ENCODE assay signal across 11 cellular contexts in genomic region chr12:44848771-44849085, GRCh38. TPM values are rescaled to one million over a fixed set of nuclear protein-coding genes. Genes with fewer than 3 reads are reported as not detected.
DNase-seq lines count a peak whose midpoint lies in the region; ATAC-seq and TF ChIP-seq lines count a peak whose summit lies in the region.
"Had no signal": no experiment of that assay in that cellular context is flagged by ENCODE, and none has a peak within 500 bp of the region (broad histone marks: within the 10 kb centered on the region; RNA-seq: fewer than 3 reads in every experiment).

No MANE protein-coding gene starts in this region.

- H3K4me2 ChIP-seq in mammary epithelial cell (ENCODE audit: insufficient read depth, low read depth, low read length), result no peak overlapping the region

- H3K9ac ChIP-seq in mammary epithelial cell (ENCODE audit: insufficient read depth, low read length), result no peak overlapping the region

- H3K27ac Mint-ChIP-seq in activated naive CD4-positive, alpha-beta T cell treated with anti-CD3 and anti-CD28 coated beads, Interleukin-2, amount 10 ng/mL, durations not matched to agents 7 days and 5 days, result peak overlapping the region; percentile 93
- H3K27ac Mint-ChIP-seq in IgD-negative memory B cell, result peak overlapping the region; percentile 91 to 98 (median 96)
- peak overlapping the region; percentile 89 to 98 for H3K27ac Mint-ChIP-seq in stimulated activated naive CD8-positive, alpha-beta T cell treated with anti-CD3 and anti-CD28 coated beads, Interleukin-15, amount 100 ng/mL, for 72 hours

- no peaks in the 10 kb centered on the region for H3K27me3 Mint-ChIP-seq in activated naive CD4-positive, alpha-beta T cell treated with anti-CD3 and anti-CD28 coated beads, Interleukin-2, amount 10 ng/mL, durations not matched to agents 7 days and 5 days
- H3K27me3 Mint-ChIP-seq in IgD-negative memory B cell, result no peaks in the 10 kb centered on the region
- H3K27me3 Mint-ChIP-seq in stimulated activated naive CD8-positive, alpha-beta T cell treated with anti-CD3 and anti-CD28 coated beads, Interleukin-15, amount 100 ng/mL, for 72 hours, result no peaks in the 10 kb centered on the region

- H3K36me3 ChIP-seq in mammary epithelial cell (ENCODE audit: insufficient read depth, low read length), result no peaks in the 10 kb centered on the region

- H3K4me1 ChIP-seq in mammary epithelial cell (ENCODE audit: insufficient read depth, low read length), result no peaks in the 10 kb centered on the region

- peak overlapping the region; percentile 21 for H3K4me3 Mint-ChIP-seq in activated naive CD4-positive, alpha-beta T cell treated with anti-CD3 and anti-CD28 coated beads, Interleukin-2, amount 10 ng/mL, durations not matched to agents 7 days and 5 days
- peak overlapping the region in 3 of 4 donors; percentile 82 to 90 (median 83) for H3K4me3 Mint-ChIP-seq in IgD-negative memory B cell
- peak overlapping the region; percentile 63 to 71 for H3K4me3 Mint-ChIP-seq in stimulated activated naive CD8-positive, alpha-beta T cell treated with anti-CD3 and anti-CD28 coated beads, Interleukin-15, amount 100 ng/mL, for 72 hours

- H2AFZ ChIP-seq in mammary epithelial cell (ENCODE audit: low read depth, low read length), result no peak overlapping the region

- in situ Hi-C loops in mammary epithelial cell (cut with MboI; ENCODE audit: low sequenced_read_pairs in 2 of 2), result no loop called here

- peaks cover 15% of the 10 kb centered on the region for H3K36me3 Mint-ChIP-seq in activated naive CD4-positive, alpha-beta T cell treated with anti-CD3 and anti-CD28 coated beads, Interleukin-2, amount 10 ng/mL, durations not matched to agents 7 days and 5 days
- no peaks in the 10 kb centered on the region for H3K36me3 Mint-ChIP-seq in IgD-negative memory B cell

- dilution Hi-C loops in mammary epithelial cell (cut with HindIII; ENCODE audit: low sequenced_read_pairs), result no loop called here

- ATAC-seq in HG02571 (IDR thresholded peaks at IDR 0.05; ENCODE audit: unreplicated experiment), result peak; percentile 37
- peak; percentile 72 for ATAC-seq in stimulated activated naive CD8-positive, alpha-beta T cell treated with anti-CD3 and anti-CD28 coated beads, Interleukin-15, amount 100 ng/mL, for 72 hours
- no peak for ATAC-seq in left cardiac atrium

- H4K20me1 ChIP-seq in mammary epithelial cell (ENCODE audit: insufficient read depth, low read length), result no peaks in the 10 kb centered on the region

- TF ChIP-seq CTCF in mammary epithelial cell (conservative IDR thresholded peaks at IDR 0.05 in 1 of 2, IDR thresholded peaks at IDR 0.05 in 1 of 2; ENCODE audit: extremely low read depth in 1 of 2, insufficient read depth in 1 of 2, low read depth in 1 of 2, low read length in 2 of 2), result no peak

- no peak overlapping the region for H3K4me3 ChIP-seq in mammary epithelial cell (replicated peaks in 1 of 3; ENCODE audit: insufficient read depth in 1 of 3, low read depth in 2 of 3, low read length in 3 of 3)
- H3K4me3 ChIP-seq: coronary artery had no signal

- H3K27me3 ChIP-seq in mammary epithelial cell (ENCODE audit: insufficient read depth, low read length), result no peaks in the 10 kb centered on the region

- CTCF ChIA-PET in activated naive CD4-positive, alpha-beta T cell treated with anti-CD3 and anti-CD28 coated beads, Interleukin-2, amount 10 ng/mL, durations not matched to agents 7 days and 5 days (lab: Charles Lee), result interaction anchor here (1.1 to 3.8 kb wide), 5 partner anchors 12 to 26 kb away, joined by 4 to 18 read pairs (median 6); no protein-coding TSS in a partner anchor
- CTCF ChIA-PET in mammary epithelial cell (lab: Charles Lee; ENCODE audit: low non-redundant PET), result no interaction called here

- no peaks in the 10 kb centered on the region for H3K9me3 Mint-ChIP-seq in activated naive CD4-positive, alpha-beta T cell treated with anti-CD3 and anti-CD28 coated beads, Interleukin-2, amount 10 ng/mL, durations not matched to agents 7 days and 5 days
- H3K9me3 Mint-ChIP-seq in IgD-negative memory B cell, result no peaks in the 10 kb centered on the region
- H3K9me3 Mint-ChIP-seq in stimulated activated naive CD8-positive, alpha-beta T cell treated with anti-CD3 and anti-CD28 coated beads, Interleukin-15, amount 100 ng/mL, for 72 hours, result no peaks in the 10 kb centered on the region

- no peak overlapping the region for H3K27ac ChIP-seq in mammary epithelial cell (ENCODE audit: insufficient read depth, low read depth, low read length)
- H3K27ac ChIP-seq: coronary artery had no signal

- intact Hi-C loops in left cardiac atrium (cut with DNase I), result no loop called here
- intact Hi-C loops in mammary epithelial cell (cut with micrococcal nuclease), result no loop called here

- DNase-seq in activated naive CD4-positive, alpha-beta T cell treated with anti-CD3 and anti-CD28 coated beads, Interleukin-2, amount 10 ng/mL, durations not matched to agents 7 days and 5 days, result no peak
- no peak for DNase-seq in activated naive CD4-positive, alpha-beta T cell treated with anti-CD3 and anti-CD28 coated beads, Interleukin-2, amount 50 U/mL, for 16 hours
- peak; percentile 51 to 54 for DNase-seq in stimulated activated naive CD8-positive, alpha-beta T cell treated with anti-CD3 and anti-CD28 coated beads, Interleukin-15, amount 100 ng/mL, for 72 hours
- no peak for DNase-seq in left cardiac atrium
- no peak for DNase-seq in GM03348 (ENCODE audit: low spot score)
- no peak for DNase-seq in mammary epithelial cell
- DNase-seq: activated CD4-positive, alpha-beta T cell treated with anti-CD3 and anti-CD28 coated beads for 48 hours; stimulated activated naive CD4-positive, alpha-beta T cell treated with Interleukin-2 at 50 U/mL for 16 hours had no signal

- WGBS in mammary epithelial cell (ENCODE audit: low coverage, missing lambda C conversion rate), result 79% methylated on average over 2 of the region's 2 CpGs

- peaks cover 83% of the 10 kb centered on the region for H3K4me1 Mint-ChIP-seq in activated naive CD4-positive, alpha-beta T cell treated with anti-CD3 and anti-CD28 coated beads, Interleukin-2, amount 10 ng/mL, durations not matched to agents 7 days and 5 days
- H3K4me1 Mint-ChIP-seq in IgD-negative memory B cell, result peaks cover 15 to 20% (median 19%) of the 10 kb centered on the region in 3 donors
- H3K4me1 Mint-ChIP-seq in stimulated activated naive CD8-positive, alpha-beta T cell treated with anti-CD3 and anti-CD28 coated beads, Interleukin-15, amount 100 ng/mL, for 72 hours, result peaks cover 93% of the 10 kb centered on the region

- H3K79me2 ChIP-seq in mammary epithelial cell (ENCODE audit: insufficient read depth, low read length), result no peaks in the 10 kb centered on the region

- no peaks in the 10 kb centered on the region for H3K9me3 ChIP-seq in mammary epithelial cell (replicated peaks; ENCODE audit: insufficient read depth, low read length)

- no TSS peak for BruUV-seq in mammary epithelial cell (replicated peaks; lab: Mats Ljungman, UMichigan)

RNA-seq across cellular contexts. Expression of gene NELL2, which starts 27.4 kb away (rescaled TPM):
- polyA plus RNA-seq in IgD-negative memory B cell (5.2 TPM), mammary epithelial cell (0.07 TPM)
- total RNA-seq in left cardiac atrium (1 to 10 TPM in 1 of 2 donors, under 1 TPM in 1; 0.82 to 1.7 TPM), mammary epithelial cell (1 to 10 TPM in 1 of 2 donors, not detected in 1; 1.0 TPM)
- polyA minus RNA-seq in mammary epithelial cell, result not detected

Comparison
In these comparisons a context has a peak if more than half of its experiments do, and no peak if none do; other contexts are left out.
1. DNase-seq: peak in stimulated activated naive CD8-positive, alpha-beta T cell treated with anti-CD3 and anti-CD28 coated beads, Interleukin-15, amount 100 ng/mL, for 72 hours (2 of 2); none in activated naive CD4-positive, alpha-beta T cell treated with anti-CD3 and anti-CD28 coated beads, Interleukin-2, amount 10 ng/mL, durations not matched to agents 7 days and 5 days (single experiment), activated naive CD4-positive, alpha-beta T cell treated with anti-CD3 and anti-CD28 coated beads, Interleukin-2, amount 50 U/mL, for 16 hours (single experiment), left cardiac atrium (single experiment), GM03348 (single experiment) and mammary epithelial cell (single experiment).
2. H3K4me3 Mint-ChIP-seq: peak in every context shown above with its lines; median percentile 83 in IgD-negative memory B cell; 67 in stimulated activated naive CD8-positive, alpha-beta T cell treated with anti-CD3 and anti-CD28 coated beads, Interleukin-15, amount 100 ng/mL, for 72 hours; 21 in activated naive CD4-positive, alpha-beta T cell treated with anti-CD3 and anti-CD28 coated beads, Interleukin-2, amount 10 ng/mL, durations not matched to agents 7 days and 5 days.
3. ATAC-seq: peak in HG02571 (single experiment) and stimulated activated naive CD8-positive, alpha-beta T cell treated with anti-CD3 and anti-CD28 coated beads, Interleukin-15, amount 100 ng/mL, for 72 hours (single experiment); none in left cardiac atrium (0 of 2).
4. Peak in every context shown above with its lines, with median percentiles within 50 percentile points of each other: H3K27ac Mint-ChIP-seq.